18 cellular contexts compared by ENCODE assay signal in the genomic region with DNA sequence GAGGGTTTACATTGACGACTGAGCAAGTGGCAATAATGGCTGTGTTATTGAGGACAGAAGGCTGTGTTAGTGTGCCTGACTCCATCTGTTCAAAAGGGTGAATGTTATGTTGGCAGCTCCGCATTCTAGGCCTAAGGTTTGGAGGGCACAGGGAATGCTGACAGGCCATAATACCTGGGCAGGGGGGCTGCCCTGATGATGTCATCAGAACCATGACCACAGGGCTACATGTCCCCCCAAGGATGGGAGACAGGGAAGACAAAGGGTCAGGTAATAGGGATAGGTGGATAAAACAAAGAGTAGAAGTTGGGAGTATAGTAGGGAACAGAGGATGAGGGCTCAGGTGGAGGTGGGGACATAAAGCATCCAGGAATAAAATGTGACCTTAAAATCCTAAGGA. TPM values are rescaled to one million over a fixed set of nuclear protein-coding genes. Genes with fewer than 3 reads are reported as not detected.
DNase-seq lines count a peak whose midpoint lies in the region; ATAC-seq, FAIRE-seq and TF ChIP-seq lines count a peak whose summit lies in the region.
"Had no signal": no experiment of that assay in that cellular context is flagged by ENCODE, and none has a peak within 500 bp of the region (broad histone marks: within the 10 kb centered on the region; RNA-seq: fewer than 3 reads in every experiment).

No MANE protein-coding gene starts in this region.

- H3K27ac ChIP-seq in CD4-positive, CD25-positive, alpha-beta regulatory T cell (ENCODE audit: insufficient read depth, low read length, poor library complexity, severe bottlenecking): no peak overlapping the region
- no peak overlapping the region for H3K27ac ChIP-seq in K562 (ENCODE audit: extremely low read depth, low read depth, low read length)
- H3K27ac ChIP-seq: KMS-11, RWPE1 had no signal

- no peak for DNase-seq in CD4-positive, CD25-positive, alpha-beta regulatory T cell
- DNase-seq in K562 (ENCODE audit: extremely low read depth in 1 of 4, low spot score in 3 of 4) (no peak), neural crest cell (ENCODE audit: low read depth, low spot score) (no peak), GDM1 (lab: John Stamatoyannopoulos, UW) (no peak)
- DNase-seq: COR-L47, DMS 273 treated with DMSO at 0.1 percent for 48 hours, DND-41, H7, NCI-H1417 treated with DMSO at 0.1 percent for 48 hours, NCI-H1930, NCI-H226, NCI-H524, NCI-H82 had no signal

- H3K36me3 ChIP-seq in CD4-positive, CD25-positive, alpha-beta regulatory T cell (ENCODE audit: control insufficient read depth, insufficient read depth, low read length): no peaks in the 10 kb centered on the region
- H3K36me3 ChIP-seq in K562 (ENCODE audit: control insufficient read depth, insufficient read depth, low read length): peaks cover 13% of the 10 kb centered on the region; the same call in 1 of the 3 replicates

- no TSS peak for BruUV-seq in K562 (replicated peaks; lab: Mats Ljungman, UMichigan)

- no peaks in the 10 kb centered on the region for H3K9me3 ChIP-seq in CD4-positive, CD25-positive, alpha-beta regulatory T cell (ENCODE audit: control insufficient read depth in 2 of 2, low read length in 2 of 2)
- H3K9me3 ChIP-seq in K562 (replicated peaks; ENCODE audit: control insufficient read depth, insufficient read depth, low read depth, low read length): no peaks in the 10 kb centered on the region

- H3K79me2 ChIP-seq in K562 (ENCODE audit: control insufficient read depth, insufficient read depth, low read length): peaks cover 37% of the 10 kb centered on the region

- peaks cover 2% of the 10 kb centered on the region for H3K36me3 Mint-ChIP-seq in CD4-positive, CD25-positive, alpha-beta regulatory T cell
- H3K36me3 Mint-ChIP-seq in IgD-negative memory B cell (no peaks in the 10 kb centered on the region), neural crest cell (ENCODE audit: low read depth) (peaks cover 14% of the 10 kb centered on the region)

- in situ Hi-C loops in K562 (cut with MboI): no loop called here

- peaks cover 0 to 5% (median 0%) of the 10 kb centered on the region in 7 donors for H3K9me3 Mint-ChIP-seq in CD4-positive, CD25-positive, alpha-beta regulatory T cell
- H3K9me3 Mint-ChIP-seq in IgD-negative memory B cell (no peaks in the 10 kb centered on the region), neural crest cell (no peaks in the 10 kb centered on the region)

- POLR2A ChIA-PET in K562 (lab: Yijun Ruan, JAX): no interaction called here

- no peak overlapping the region for H3K4me2 ChIP-seq in K562 (ENCODE audit: insufficient read depth, low read length)

- no peak for FAIRE-seq in K562 (lab: Jason Lieb, UNC)

- WGBS in K562 (ENCODE audit: insufficient coverage, low coverage, missing lambda C conversion rate): 73% methylated on average over 2 of the region's 2 CpGs

- TF ChIP-seq CTCF in K562 (IDR thresholded peaks at IDR 0.05 in 2 of 3, conservative IDR thresholded peaks at IDR 0.05 in 1 of 3; ENCODE audit: insufficient read depth in 2 of 3, low read depth in 1 of 3, low read length in 3 of 3): no peak
- TF ChIP-seq CTCF in neural crest cell (conservative IDR thresholded peaks at IDR 0.05): no peak

- TF ChIP-seq POLR2A in K562 (conservative IDR thresholded peaks at IDR 0.05): no peak

- ATAC-seq in CD4-positive, CD25-positive, alpha-beta regulatory T cell (ENCODE audit: low read depth in 2 of 2): no peak
- no peak for ATAC-seq in K562
- no peak for ATAC-seq in HG03139 (IDR thresholded peaks at IDR 0.05; ENCODE audit: unreplicated experiment)
- ATAC-seq in HG02678 (IDR thresholded peaks at IDR 0.05; ENCODE audit: unreplicated experiment): no peak

- H3K4me1 Mint-ChIP-seq in CD4-positive, CD25-positive, alpha-beta regulatory T cell: peaks cover 20 to 67% (median 55%) of the 10 kb centered on the region in 4 donors
- H3K4me1 Mint-ChIP-seq in IgD-negative memory B cell (peaks cover 34 to 50% (median 36%) of the 10 kb centered on the region in 3 donors), neural crest cell (peaks cover 37% of the 10 kb centered on the region)

- no peak for TF ChIP-seq EP300 in K562 (IDR thresholded peaks at IDR 0.05; ENCODE audit: low read length)

- no peak overlapping the region for H2AFZ ChIP-seq in K562 (ENCODE audit: low read depth, low read length)

- H3K4me1 ChIP-seq in CD4-positive, CD25-positive, alpha-beta regulatory T cell (ENCODE audit: control insufficient read depth, insufficient read depth, low read length, poor library complexity, severe bottlenecking): peaks cover 58% of the 10 kb centered on the region
- peaks cover 19 to 26% of the 10 kb centered on the region in 2 experiments for H3K4me1 ChIP-seq in K562 (replicated peaks in 1 of 2; ENCODE audit: control insufficient read depth in 2 of 2, insufficient read depth in 2 of 2, low read length in 2 of 2)

- CTCF ChIA-PET in K562 (lab: Yijun Ruan, JAX; ENCODE audit: low intra/inter-chr PET ratio): no interaction called here

- TF ChIP-seq RAD21 in K562 (CRISPR knock-in tag; conservative IDR thresholded peaks at IDR 0.05 in 1 of 2, IDR thresholded peaks at IDR 0.05 in 1 of 2): no peak

- H3K27me3 ChIP-seq in CD4-positive, CD25-positive, alpha-beta regulatory T cell (ENCODE audit: control insufficient read depth, insufficient read depth, low read length): no peaks in the 10 kb centered on the region
- no peaks in the 10 kb centered on the region for H3K27me3 ChIP-seq in K562 (ENCODE audit: control insufficient read depth in 2 of 2, insufficient read depth in 2 of 2, low read length in 2 of 2)

- intact Hi-C loops in K562 (cut with micrococcal nuclease): loop anchor here (5.0 kb wide), 2 partner anchors 85 to 250 kb away; a partner anchor contains a TSS

- no peak overlapping the region for H3K9ac ChIP-seq in K562 (ENCODE audit: insufficient read depth in 1 of 2, low read depth in 2 of 2, low read length in 2 of 2)
- H3K9ac ChIP-seq: KMS-11 had no signal

- H3K4me3 Mint-ChIP-seq in CD4-positive, CD25-positive, alpha-beta regulatory T cell: no peak overlapping the region
- peak overlapping the region in 3 of 4 donors; percentile 8 to 82 (median 50) for H3K4me3 Mint-ChIP-seq in IgD-negative memory B cell
- H3K4me3 Mint-ChIP-seq in neural crest cell: peak overlapping the region; percentile 58

- H4K20me1 ChIP-seq in K562 (replicated peaks; ENCODE audit: control insufficient read depth, insufficient read depth, low read length): no peaks in the 10 kb centered on the region

- H3K9me1 ChIP-seq in K562 (ENCODE audit: control insufficient read depth, insufficient read depth, low read length): no peaks in the 10 kb centered on the region

- no peaks in the 10 kb centered on the region for H3K27me3 Mint-ChIP-seq in CD4-positive, CD25-positive, alpha-beta regulatory T cell
- H3K27me3 Mint-ChIP-seq in IgD-negative memory B cell (peaks cover 2% of the 10 kb centered on the region), neural crest cell (ENCODE audit: low read depth) (no peaks in the 10 kb centered on the region)

- H3K27ac Mint-ChIP-seq in CD4-positive, CD25-positive, alpha-beta regulatory T cell: peak overlapping the region in 2 of 3 donors; percentile 31 to 45
- H3K27ac Mint-ChIP-seq in IgD-negative memory B cell (no peak overlapping the region), neural crest cell (ENCODE audit: unreplicated experiment) (peak overlapping the region; percentile 72)

- no peak overlapping the region for H3K4me3 ChIP-seq in CD4-positive, CD25-positive, alpha-beta regulatory T cell (ENCODE audit: low read depth, low read length)
- no peak overlapping the region for H3K4me3 ChIP-seq in K562

TF ChIP-seq in K562, 482 proteins besides CTCF, POLR2A, EP300 and RAD21:
- no peak for TF ChIP-seq NRF1 (conservative IDR thresholded peaks at IDR 0.05 in 1 of 2, IDR thresholded peaks at IDR 0.05 in 1 of 2)
- TF ChIP-seq ZNF146 (CRISPR knock-in tag; IDR thresholded peaks at IDR 0.05; ENCODE audit: unreplicated experiment): no peak
- TF ChIP-seq, protein P1, sequence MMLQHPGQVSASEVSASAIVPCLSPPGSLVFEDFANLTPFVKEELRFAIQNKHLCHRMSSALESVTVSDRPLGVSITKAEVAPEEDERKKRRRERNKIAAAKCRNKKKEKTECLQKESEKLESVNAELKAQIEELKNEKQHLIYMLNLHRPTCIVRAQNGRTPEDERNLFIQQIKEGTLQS (IDR thresholded peaks at IDR 0.05): peak; percentile 53
- TF ChIP-seq, protein P1 (CRISPR knock-in tag; conservative IDR thresholded peaks at IDR 0.05): no peak
- TF ChIP-seq CTBP1 (IDR thresholded peaks at IDR 0.05; ENCODE audit: borderline replicate concordance): no peak
- no peak for TF ChIP-seq TGIF2 (CRISPR knock-in tag; IDR thresholded peaks at IDR 0.05)

RNA-seq across cellular contexts. Expression of a gene that starts 1.8 kb away (rescaled TPM):
- 42.4 TPM for total RNA-seq in CD4-positive, CD25-positive, alpha-beta regulatory T cell
- polyA plus RNA-seq in CD4-positive, CD25-positive, alpha-beta regulatory T cell: 10 to 100 TPM; 10.8 to 18.0 (median 11.0) TPM
- 6.7 TPM for polyA plus RNA-seq in IgD-negative memory B cell
- 22.8 and 74.5 TPM in 2 replicates for total RNA-seq in K562 (2011; cell fraction: chromatin; rRNA removed; ENCODE audit: low replicate concordance)
- 9.8 and 11.8 TPM in 2 replicates for total RNA-seq in K562 (2011; cell fraction: nucleolus; rRNA removed)
- 41.5 and 73.1 TPM in 2 replicates for total RNA-seq in K562 (2011; cell fraction: nucleoplasm; rRNA removed)
- 9.6 and 9.9 TPM in 2 replicates for total RNA-seq in K562 (2014; rRNA removed)
- 19.0 and 20.1 TPM in 2 replicates for total RNA-seq in K562 (2014; rRNA removed; fragmentation: Illumina TruSeq; extraction: Trizol)
- total RNA-seq in K562 (2015; rRNA removed; fragmentation: Illumina TruSeq; extraction: Trizol): 15.6 and 16.0 TPM in 2 replicates
- 25.6 and 26.8 TPM in 2 replicates for total RNA-seq in K562 (2021)
- polyA plus RNA-seq in K562 (2011; rRNA removed): 11.9 and 17.8 TPM in 2 replicates
- polyA plus RNA-seq in K562 (2011; cell fraction: cytosol; rRNA removed): 3.3 and 7.5 TPM in 2 replicates
- polyA plus RNA-seq in K562 (2011; cell fraction: nucleus; rRNA removed): 15.8 and 21.7 TPM in 2 replicates
- 23.3 and 34.6 TPM in 2 replicates for polyA plus RNA-seq in K562 (2012)
- polyA plus RNA-seq in K562 (2014; fragmentation: Illumina TruSeq; extraction: Trizol): 22.6 and 27.6 TPM in 2 replicates
- 10 to 100 TPM; 10.8 to 13.7 TPM for polyA plus RNA-seq in K562 (2014; fragmentation: Nextera tagmentation; extraction: Ambion mirVana)
- 18.1 and 19.4 TPM in 2 replicates for polyA plus RNA-seq in K562 (2014; rRNA removed)
- 16.5 and 19.1 TPM in 2 replicates for polyA minus RNA-seq in K562 (2011; rRNA and poly(A)+ RNA removed)
- polyA minus RNA-seq in K562 (2011; cell fraction: cytosol; rRNA and poly(A)+ RNA removed): 13.5 and 15.8 TPM in 2 replicates
- 9.8 and 16.8 TPM in 2 replicates for polyA minus RNA-seq in K562 (2011; cell fraction: nucleus; rRNA and poly(A)+ RNA removed)
- 45.6 and 46.9 TPM in 2 replicates for total RNA-seq in neural crest cell

Comparison
In these comparisons a context has a peak if more than half of its experiments do, and no peak if none do; other contexts are left out.
1. H3K27ac Mint-ChIP-seq: peak in CD4-positive, CD25-positive, alpha-beta regulatory T cell (2 of 3) and neural crest cell (single experiment); none in IgD-negative memory B cell (0 of 3).
2. H3K4me3 Mint-ChIP-seq: peak in IgD-negative memory B cell (3 of 4) and neural crest cell (single experiment); none in CD4-positive, CD25-positive, alpha-beta regulatory T cell (0 of 4).